8 cellular contexts compared by ENCODE assay signal in the genomic region with DNA sequence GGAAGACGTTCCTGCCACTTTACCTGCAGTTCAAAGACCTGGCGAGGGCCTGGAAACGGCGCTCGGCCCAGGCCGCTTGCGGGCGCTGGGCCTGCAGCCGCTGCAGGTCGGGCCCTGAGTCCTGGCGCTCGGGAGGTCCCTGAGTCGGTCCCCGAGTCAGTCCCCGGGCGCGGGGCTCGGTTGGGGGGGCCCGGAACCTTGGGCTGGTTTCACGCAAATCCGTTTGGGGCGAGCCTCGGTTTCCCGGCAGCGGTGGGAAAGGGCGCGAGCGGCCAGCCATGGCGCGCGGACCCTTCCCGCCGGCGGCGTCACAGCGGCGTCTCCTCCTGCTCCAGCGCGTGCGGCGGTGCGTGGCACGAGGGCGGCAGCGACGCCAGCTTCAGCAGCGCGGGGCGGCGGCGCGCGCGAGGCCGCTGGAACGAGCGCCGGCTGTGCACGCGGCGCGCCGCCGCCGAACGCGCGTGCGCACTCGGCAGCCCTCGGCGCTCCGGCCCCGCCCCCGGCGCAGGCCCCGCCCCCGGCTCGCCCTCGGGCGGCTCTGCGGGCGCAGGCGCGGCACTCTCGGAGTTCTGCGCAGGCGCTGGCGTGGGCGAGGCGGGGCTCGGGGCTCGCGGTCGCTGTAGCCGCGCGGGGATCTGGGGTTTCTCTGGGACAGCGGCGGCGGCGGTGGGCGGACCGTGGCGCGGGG. TPM values are rescaled to one million over a fixed set of nuclear protein-coding genes. Genes with fewer than 3 reads are reported as not detected.
DNase-seq lines count a peak whose midpoint lies in the region; ATAC-seq and TF ChIP-seq lines count a peak whose summit lies in the region.

No MANE protein-coding gene starts in this region.

- intact Hi-C loops in activated T-helper 1 cell treated with anti-CD3 and anti-CD28 coated beads, Interleukin-12 subunit alpha, Interleukin-12 subunit beta, Interleukin-2, Interleukin-4 antibody, amounts not matched to agents 30 ng/mL and 10 ng/mL and 1 ng/mL, durations not matched to agents 14 hours and 24 hours and 36 hours (cut with micrococcal nuclease), result loop anchor here (1.0 to 10.0 kb wide), 6 partner anchors 13 to 1322 kb away; a partner anchor contains a TSS

- TF ChIP-seq CTCF in Peyer's patch (IDR thresholded peaks at IDR 0.05), result no peak
- TF ChIP-seq CTCF in fibroblast of lung (conservative IDR thresholded peaks at IDR 0.05 in 1 of 2, IDR thresholded peaks at IDR 0.05 in 1 of 2; ENCODE audit: low read depth in 1 of 2, low read length in 2 of 2), result no peak

- peak; percentile 53 to 65 for TF ChIP-seq POLR2A in Peyer's patch (IDR thresholded peaks at IDR 0.05)

- peaks cover 8% of the 10 kb centered on the region for H3K27me3 Mint-ChIP-seq in activated T-helper 1 cell treated with anti-CD3 and anti-CD28 coated beads, Interleukin-12 subunit alpha, Interleukin-12 subunit beta, Interleukin-2, Interleukin-4 antibody, amounts not matched to agents 30 ng/mL and 10 ng/mL and 1 ng/mL, durations not matched to agents 14 hours and 24 hours and 36 hours (ENCODE audit: insufficient read depth)
- H3K27me3 Mint-ChIP-seq in naive thymus-derived CD8-positive, alpha-beta T cell, result peaks cover 0 to 36% (median 8%) of the 10 kb centered on the region in 5 donors
- H3K27me3 Mint-ChIP-seq in stimulated activated memory B cell treated with anti-CD40 and anti-IgM and Interleukin-4, amounts not matched to agents 10 μg/mL and 1 μg/mL and 100 μg/mL, for 72 hours, result peaks cover 44% of the 10 kb centered on the region

- H3K27ac Mint-ChIP-seq in activated T-helper 1 cell treated with anti-CD3 and anti-CD28 coated beads, Interleukin-12 subunit alpha, Interleukin-12 subunit beta, Interleukin-2, Interleukin-4 antibody, amounts not matched to agents 30 ng/mL and 10 ng/mL and 1 ng/mL, durations not matched to agents 14 hours and 24 hours and 36 hours, result peak overlapping the region; percentile 74
- H3K27ac Mint-ChIP-seq in naive thymus-derived CD8-positive, alpha-beta T cell, result peak overlapping the region in 6 of 10 donors; percentile 61 to 92 (median 82)
- H3K27ac Mint-ChIP-seq in stimulated activated memory B cell treated with anti-CD40 and anti-IgM and Interleukin-4, amounts not matched to agents 10 μg/mL and 1 μg/mL and 100 μg/mL, for 72 hours, result peak overlapping the region; percentile 69

- peak overlapping the region; percentile 92 for H3K4me2 ChIP-seq in fibroblast of lung (ENCODE audit: extremely low read depth, insufficient read depth, low read length)

- peak overlapping the region; percentile 83 for H3K4me3 Mint-ChIP-seq in activated T-helper 1 cell treated with anti-CD3 and anti-CD28 coated beads, Interleukin-12 subunit alpha, Interleukin-12 subunit beta, Interleukin-2, Interleukin-4 antibody, amounts not matched to agents 30 ng/mL and 10 ng/mL and 1 ng/mL, durations not matched to agents 14 hours and 24 hours and 36 hours
- H3K4me3 Mint-ChIP-seq in naive thymus-derived CD8-positive, alpha-beta T cell, result peak overlapping the region; percentile 75 to 89 (median 84)
- peak overlapping the region; percentile 85 for H3K4me3 Mint-ChIP-seq in stimulated activated memory B cell treated with anti-CD40 and anti-IgM and Interleukin-4, amounts not matched to agents 10 μg/mL and 1 μg/mL and 100 μg/mL, for 72 hours

- ATAC-seq in GM21576 (IDR thresholded peaks at IDR 0.05; ENCODE audit: unreplicated experiment), result peak; percentile 61
- ATAC-seq in naive thymus-derived CD8-positive, alpha-beta T cell, result peak; percentile 82 to 84
- peak; percentile 86 for ATAC-seq in stimulated activated memory B cell treated with anti-CD40 and anti-IgM and Interleukin-4, amounts not matched to agents 10 μg/mL and 1 μg/mL and 100 μg/mL, for 72 hours

- no peaks in the 10 kb centered on the region for H3K9me3 ChIP-seq in Peyer's patch
- H3K9me3 ChIP-seq in fibroblast of lung (ENCODE audit: control insufficient read depth, insufficient read depth, low read depth, low read length), result no peaks in the 10 kb centered on the region

- peaks cover 0 to 43% (median 17%) of the 10 kb centered on the region in 4 donors for H3K4me1 ChIP-seq in Peyer's patch
- no peaks in the 10 kb centered on the region for H3K4me1 ChIP-seq in fibroblast of lung (ENCODE audit: control insufficient read depth, extremely low read depth, insufficient read depth, low read length)

- peak overlapping the region; percentile 76 to 87 (median 84) for H3K27ac ChIP-seq in Peyer's patch
- H3K27ac ChIP-seq in fibroblast of lung (ENCODE audit: insufficient read depth, low read length), result peak overlapping the region; percentile 79

- peaks cover 6% of the 10 kb centered on the region for H3K4me1 Mint-ChIP-seq in activated T-helper 1 cell treated with anti-CD3 and anti-CD28 coated beads, Interleukin-12 subunit alpha, Interleukin-12 subunit beta, Interleukin-2, Interleukin-4 antibody, amounts not matched to agents 30 ng/mL and 10 ng/mL and 1 ng/mL, durations not matched to agents 14 hours and 24 hours and 36 hours (ENCODE audit: low read depth)
- peaks cover 13 to 31% (median 27%) of the 10 kb centered on the region in 4 donors for H3K4me1 Mint-ChIP-seq in naive thymus-derived CD8-positive, alpha-beta T cell
- peaks cover 65% of the 10 kb centered on the region for H3K4me1 Mint-ChIP-seq in stimulated activated memory B cell treated with anti-CD40 and anti-IgM and Interleukin-4, amounts not matched to agents 10 μg/mL and 1 μg/mL and 100 μg/mL, for 72 hours

- H3K36me3 ChIP-seq in Peyer's patch, result peaks cover 0 to 22% (median 0%) of the 10 kb centered on the region in 3 donors
- peaks cover 2% of the 10 kb centered on the region for H3K36me3 ChIP-seq in fibroblast of lung (ENCODE audit: control insufficient read depth, insufficient read depth, low read length)

- POLR2A ChIA-PET in naive thymus-derived CD8-positive, alpha-beta T cell (lab: Charles Lee), result interaction anchor here (0.9 to 3.4 kb wide), 10 partner anchors 9 to 420 kb away, joined by 3 to 15 read pairs (median 5); a partner anchor contains a TSS

- H3K27me3 ChIP-seq in Peyer's patch, result no peaks in the 10 kb centered on the region
- H3K27me3 ChIP-seq in fibroblast of lung (ENCODE audit: control insufficient read depth, insufficient read depth, low read length), result peaks cover 6% of the 10 kb centered on the region

- TF ChIP-seq RAD21 in Ishikawa (IDR thresholded peaks at IDR 0.05; ENCODE audit: low read depth), result no peak

- DNase-seq in DMS53 (lab: John Stamatoyannopoulos, UW) (peak; percentile 97), Peyer's patch (peak; percentile 82 to 93 (median 92)), fibroblast of lung (ENCODE audit: low read depth in 2 of 2) (peak; percentile 72 to 75)
- DNase-seq in activated T-helper 1 cell treated with anti-CD3 and anti-CD28 coated beads, Interleukin-12 subunit alpha, Interleukin-12 subunit beta, Interleukin-2, Interleukin-4 antibody, amounts not matched to agents 30 ng/mL and 10 ng/mL and 1 ng/mL, durations not matched to agents 14 hours and 24 hours and 36 hours (ENCODE audit: low spot score), result peak; percentile 84
- peak; percentile 80 to 98 (median 90) for DNase-seq in naive thymus-derived CD8-positive, alpha-beta T cell

- H3K9ac ChIP-seq in fibroblast of lung (ENCODE audit: insufficient read depth, low read length), result peak overlapping the region; percentile 88

- H3K36me3 Mint-ChIP-seq in activated T-helper 1 cell treated with anti-CD3 and anti-CD28 coated beads, Interleukin-12 subunit alpha, Interleukin-12 subunit beta, Interleukin-2, Interleukin-4 antibody, amounts not matched to agents 30 ng/mL and 10 ng/mL and 1 ng/mL, durations not matched to agents 14 hours and 24 hours and 36 hours (ENCODE audit: low read depth), result peaks cover 15% of the 10 kb centered on the region
- H3K36me3 Mint-ChIP-seq in naive thymus-derived CD8-positive, alpha-beta T cell, result peaks cover 0 to 8% (median 0%) of the 10 kb centered on the region in 3 donors
- H3K36me3 Mint-ChIP-seq in stimulated activated memory B cell treated with anti-CD40 and anti-IgM and Interleukin-4, amounts not matched to agents 10 μg/mL and 1 μg/mL and 100 μg/mL, for 72 hours, result peaks cover 76% of the 10 kb centered on the region

- peak overlapping the region; percentile 49 for H2AFZ ChIP-seq in fibroblast of lung (ENCODE audit: low read length)

- no peaks in the 10 kb centered on the region for H4K20me1 ChIP-seq in fibroblast of lung (ENCODE audit: control insufficient read depth, extremely low read depth, insufficient read depth, low read length)

- H3K4me3 ChIP-seq in Peyer's patch (peak overlapping the region; percentile 83 to 98 (median 93)), fibroblast of lung (replicated peaks in 1 of 4; ENCODE audit: control extremely low read depth in 1 of 4, insufficient read depth in 1 of 4, low read depth in 3 of 4, low read length in 4 of 4) (peak overlapping the region; percentile 61 to 84 (median 68))

- TF ChIP-seq EP300 in Ishikawa (IDR thresholded peaks at IDR 0.05; ENCODE audit: borderline replicate concordance), result no peak

- H3K79me2 ChIP-seq in fibroblast of lung (ENCODE audit: control insufficient read depth, insufficient read depth, low read length), result peaks cover 1% of the 10 kb centered on the region

- no peaks in the 10 kb centered on the region for H3K9me3 Mint-ChIP-seq in activated T-helper 1 cell treated with anti-CD3 and anti-CD28 coated beads, Interleukin-12 subunit alpha, Interleukin-12 subunit beta, Interleukin-2, Interleukin-4 antibody, amounts not matched to agents 30 ng/mL and 10 ng/mL and 1 ng/mL, durations not matched to agents 14 hours and 24 hours and 36 hours
- H3K9me3 Mint-ChIP-seq in naive thymus-derived CD8-positive, alpha-beta T cell, result no peaks in the 10 kb centered on the region
- H3K9me3 Mint-ChIP-seq in stimulated activated memory B cell treated with anti-CD40 and anti-IgM and Interleukin-4, amounts not matched to agents 10 μg/mL and 1 μg/mL and 100 μg/mL, for 72 hours, result no peaks in the 10 kb centered on the region

RNA-seq across cellular contexts. Expression of a gene that starts 29.8 kb away (rescaled TPM):
- 100 to 1,000 TPM in 3 of 4 donors, 10 to 100 TPM in 1; 74.3 to 201 (median 141) TPM for total RNA-seq in Peyer's patch
- 59.6 and 62.0 TPM in 2 replicates for total RNA-seq in activated T-helper 1 cell treated with anti-CD3 and anti-CD28 coated beads, Interleukin-12 subunit alpha, Interleukin-12 subunit beta, Interleukin-2, Interleukin-4 antibody, amounts not matched to agents 30 ng/mL and 10 ng/mL and 1 ng/mL, durations not matched to agents 14 hours and 24 hours and 36 hours
- total RNA-seq in fibroblast of lung, result 34.5 and 36.5 TPM in 2 replicates
- polyA plus RNA-seq in fibroblast of lung, result 19.9 and 24.3 TPM in 2 replicates
- 36.3 and 49.1 TPM in 2 replicates for polyA plus RNA-seq in fibroblast of lung (2012)
- 38.8 and 41.0 TPM in 2 replicates for polyA minus RNA-seq in fibroblast of lung (ENCODE audit: low replicate concordance)
- total RNA-seq in naive thymus-derived CD8-positive, alpha-beta T cell, result 10 to 100 TPM; 93.3 to 99.5 TPM
- 10 to 100 TPM; 29.7 to 57.1 (median 42.5) TPM for polyA plus RNA-seq in naive thymus-derived CD8-positive, alpha-beta T cell

RNA-seq across cellular contexts. Expression of a gene that starts 51.4 kb away (rescaled TPM):
- 100 to 1,000 TPM in 3 of 4 donors, 10 to 100 TPM in 1; 16.5 to 320 (median 283) TPM for total RNA-seq in Peyer's patch
- total RNA-seq in activated T-helper 1 cell treated with anti-CD3 and anti-CD28 coated beads, Interleukin-12 subunit alpha, Interleukin-12 subunit beta, Interleukin-2, Interleukin-4 antibody, amounts not matched to agents 30 ng/mL and 10 ng/mL and 1 ng/mL, durations not matched to agents 14 hours and 24 hours and 36 hours, result 2.3 and 3.0 TPM in 2 replicates
- 0.50 and 0.51 TPM in 2 replicates for total RNA-seq in fibroblast of lung
- 0.78 and 0.84 TPM in 2 replicates for polyA plus RNA-seq in fibroblast of lung
- 0.73 and 0.83 TPM in 2 replicates for polyA plus RNA-seq in fibroblast of lung (2012)
- polyA minus RNA-seq in fibroblast of lung (ENCODE audit: low replicate concordance), result 0.63 and 0.90 TPM in 2 replicates
- 1 to 10 TPM; 2.4 to 2.6 TPM for total RNA-seq in naive thymus-derived CD8-positive, alpha-beta T cell
- polyA plus RNA-seq in naive thymus-derived CD8-positive, alpha-beta T cell, result 1 to 10 TPM in 2 of 3 donors, under 1 TPM in 1; 0.98 to 3.3 (median 2.4) TPM

Comparison
In these comparisons a context has a peak if more than half of its experiments do, and no peak if none do; other contexts are left out.
1. Peak in every context shown above with its lines: DNase-seq, ATAC-seq, H3K4me3 ChIP-seq and H3K27ac ChIP-seq.